ENCODE assay signal across 11 cellular contexts in genomic region chr3:13850161-13850945, GRCh38. TPM values are rescaled to one million over a fixed set of nuclear protein-coding genes. Genes with fewer than 3 reads are reported as not detected.
A peak's percentile ranks its signal among the peaks of the same experiment; 100 is the strongest.
DNase-seq lines count a peak whose midpoint lies in the region; ATAC-seq and TF ChIP-seq lines count a peak whose summit lies in the region.
"Had no signal": no experiment of that assay in that cellular context is flagged by ENCODE, and none has a peak within 500 bp of the region (broad histone marks: within the 10 kb centered on the region; RNA-seq: fewer than 3 reads in every experiment).

No MANE protein-coding gene starts in this region.

- H3K9me2 ChIP-seq in GM23338 (ENCODE audit: insufficient read depth) (no peaks in the 10 kb centered on the region), PC-9 (ENCODE audit: insufficient read depth) (no peaks in the 10 kb centered on the region)

- H3K79me2 ChIP-seq in GM23338 (replicated peaks; ENCODE audit: insufficient read depth) (no peaks in the 10 kb centered on the region), PC-9 (ENCODE audit: low read depth) (peaks cover 69% of the 10 kb centered on the region)

- H3K4me1 Mint-ChIP-seq in GM23338 = peaks cover 15% of the 10 kb centered on the region

- no peak overlapping the region for H3K27ac ChIP-seq in GM23338 (ENCODE audit: low read depth)
- peak overlapping the region; percentile 91 for H3K27ac ChIP-seq in PC-9
- no peak overlapping the region for H3K27ac ChIP-seq in spleen
- H3K27ac ChIP-seq in effector memory CD4-positive, alpha-beta T cell (ENCODE audit: insufficient read depth, low read length, poor library complexity, severe bottlenecking) = no peak overlapping the region

- no peak overlapping the region for H3K27ac Mint-ChIP-seq in GM23338

- H3K9me3 Mint-ChIP-seq in GM23338 = no peaks in the 10 kb centered on the region

- H4K20me1 ChIP-seq in GM23338 (replicated peaks; ENCODE audit: insufficient read depth) (no peaks in the 10 kb centered on the region), PC-9 (ENCODE audit: insufficient read depth) (no peaks in the 10 kb centered on the region)

- peaks cover 11% of the 10 kb centered on the region for H3K27me3 Mint-ChIP-seq in GM23338 (ENCODE audit: insufficient read depth, low read depth, poor library complexity)

- no peaks in the 10 kb centered on the region for H3F3A ChIP-seq in GM23338 (replicated peaks; ENCODE audit: low read depth)
- H3F3A ChIP-seq in PC-9 (ENCODE audit: insufficient read depth, low read depth) = peaks cover 48% of the 10 kb centered on the region

- WGBS in spleen, 5 donors = 65 to 82% (median 77%) methylated on average over 20 to 21 of the region's 21 CpGs

- no peak overlapping the region for H3K4me3 Mint-ChIP-seq in GM23338

- POLR2A ChIA-PET in PC-9 (lab: Charles Lee; ENCODE audit: unreplicated experiment) = interaction anchor here (0.5 to 1.0 kb wide), 7 partner anchors 51 to 917 kb away, joined by 3 to 8 read pairs (median 4); partner anchors contain the start of gene HDAC11

- H3K4me3 ChIP-seq in GM23338 (no peak overlapping the region), PC-9 (peak overlapping the region; percentile 9; the same call in 1 of the 2 replicates), spleen (no peak overlapping the region)
- H3K4me3 ChIP-seq in effector memory CD4-positive, alpha-beta T cell (ENCODE audit: insufficient read depth, low read depth, low read length, poor library complexity, severe bottlenecking) = no peak overlapping the region

- BruUV-seq in PC-9 (replicated peaks; lab: Mats Ljungman, UMichigan) = no TSS peak

- H2AFZ ChIP-seq in GM23338 = peak overlapping the region; percentile 52
- H2AFZ ChIP-seq in PC-9 = no peak overlapping the region

- H3K36me3 Mint-ChIP-seq in GM23338 (ENCODE audit: low read depth) = no peaks in the 10 kb centered on the region

- H3K4me2 ChIP-seq in GM23338 = no peak overlapping the region
- peak overlapping the region; percentile 62 for H3K4me2 ChIP-seq in PC-9

- intact Hi-C loops in PC-9 (cut with micrococcal nuclease; ENCODE audit: unreplicated experiment) (loop anchor here (1.0 to 10.0 kb wide), 2 partner anchors 28 to 316 kb away; no protein-coding TSS in a partner anchor), spleen (cut with DNase I; ENCODE audit: low total_unique reads) (no loop called here)

- H3K36me3 ChIP-seq in GM23338 (ENCODE audit: insufficient read depth) (no peaks in the 10 kb centered on the region), PC-9 (ENCODE audit: low read depth) (peaks cover 12% of the 10 kb centered on the region; the same call in 1 of the 2 replicates), spleen (peaks cover 0 to 4% (median 0%) of the 10 kb centered on the region in 6 donors)
- H3K36me3 ChIP-seq in effector memory CD4-positive, alpha-beta T cell (ENCODE audit: control insufficient read depth, insufficient read depth, low read length) = peaks cover 10% of the 10 kb centered on the region

- CTCF ChIA-PET in PC-9 (lab: Charles Lee) = interaction anchor here (0.5 to 0.9 kb wide), 2 partner anchors 30 to 623 kb away, joined by 3 read pairs; no protein-coding TSS in a partner anchor

- H3K4me1 ChIP-seq in GM23338 (ENCODE audit: insufficient read depth) (peaks cover 5% of the 10 kb centered on the region; the same call in 1 of the 2 replicates), PC-9 (replicated peaks; ENCODE audit: insufficient read depth) (peaks cover 69% of the 10 kb centered on the region), spleen (peaks cover 0 to 15% (median 4%) of the 10 kb centered on the region in 6 donors)
- H3K4me1 ChIP-seq in effector memory CD4-positive, alpha-beta T cell (ENCODE audit: control insufficient read depth, insufficient read depth, low read length, poor library complexity, severe bottlenecking) = peaks cover 13% of the 10 kb centered on the region

- H3K27me3 ChIP-seq in GM23338 (ENCODE audit: insufficient read depth) (no peaks in the 10 kb centered on the region), PC-9 (ENCODE audit: insufficient read depth, low read depth) (no peaks in the 10 kb centered on the region), spleen (replicated peaks in 1 of 7) (peaks cover 0 to 27% (median 0%) of the 10 kb centered on the region in 7 donors)
- no peaks in the 10 kb centered on the region for H3K27me3 ChIP-seq in effector memory CD4-positive, alpha-beta T cell (replicated peaks; ENCODE audit: control insufficient read depth, insufficient read depth, low read length, poor library complexity, severe bottlenecking)

- ATAC-seq in GM23338 (peak; percentile 71), HG03442 (IDR thresholded peaks at IDR 0.05; ENCODE audit: unreplicated experiment) (no peak)

- H3K9me3 ChIP-seq in PC-9 (ENCODE audit: insufficient read depth, low read depth) (no peaks in the 10 kb centered on the region), spleen (no peaks in the 10 kb centered on the region)
- H3K9me3 ChIP-seq in effector memory CD4-positive, alpha-beta T cell (ENCODE audit: control insufficient read depth, low read length) = no peaks in the 10 kb centered on the region

- no peak for TF ChIP-seq POLR2A in spleen (IDR thresholded peaks at IDR 0.05)

- DNase-seq in GM23338 (ENCODE audit: low spot score) = peak; percentile 53
- DNase-seq in PC-9 = peak; percentile 98 to 99
- peak; percentile 20 for DNase-seq in iPS DF 19.7 (ENCODE audit: low read depth, low spot score)
- DNase-seq in spleen = peak; percentile 68
- no peak for DNase-seq in cerebellum (ENCODE audit: low spot score)
- no peak for DNase-seq in effector memory CD4-positive, alpha-beta T cell
- DNase-seq: activated naive CD4-positive, alpha-beta T cell; NCI-H1048; NCI-H526 treated with DMSO at 0.1 percent for 48 hours; occipital lobe had no signal

- no peak for TF ChIP-seq CTCF in GM23338 (conservative IDR thresholded peaks at IDR 0.05; ENCODE audit: low read depth in 2 of 2)
- no peak for TF ChIP-seq CTCF in PC-9 (conservative IDR thresholded peaks at IDR 0.05)
- no peak for TF ChIP-seq CTCF in spleen (IDR thresholded peaks at IDR 0.05 in 8 of 11, conservative IDR thresholded peaks at IDR 0.05 in 3 of 11)

TF ChIP-seq in GM23338, 12 proteins besides CTCF, POLR2A, EP300 and RAD21 (continues in another document):
- TF ChIP-seq EZH2phosphoT487 (IDR thresholded peaks at IDR 0.05; ENCODE audit: unreplicated experiment) (no peak), JUNB (IDR thresholded peaks at IDR 0.05; ENCODE audit: unreplicated experiment) (no peak), ZNF331 (CRISPR knock-in tag; IDR thresholded peaks at IDR 0.05; ENCODE audit: low read depth) (no peak), NANOG (IDR thresholded peaks at IDR 0.05; ENCODE audit: borderline replicate concordance) (no peak), CREB1 (CRISPR knock-in tag; IDR thresholded peaks at IDR 0.05; ENCODE audit: low read depth) (no peak), REST (IDR thresholded peaks at IDR 0.05; ENCODE audit: unreplicated experiment) (no peak), EZH2 (IDR thresholded peaks at IDR 0.05; ENCODE audit: low read depth, unreplicated experiment) (no peak)
- TF ChIP-seq, protein P1, sequence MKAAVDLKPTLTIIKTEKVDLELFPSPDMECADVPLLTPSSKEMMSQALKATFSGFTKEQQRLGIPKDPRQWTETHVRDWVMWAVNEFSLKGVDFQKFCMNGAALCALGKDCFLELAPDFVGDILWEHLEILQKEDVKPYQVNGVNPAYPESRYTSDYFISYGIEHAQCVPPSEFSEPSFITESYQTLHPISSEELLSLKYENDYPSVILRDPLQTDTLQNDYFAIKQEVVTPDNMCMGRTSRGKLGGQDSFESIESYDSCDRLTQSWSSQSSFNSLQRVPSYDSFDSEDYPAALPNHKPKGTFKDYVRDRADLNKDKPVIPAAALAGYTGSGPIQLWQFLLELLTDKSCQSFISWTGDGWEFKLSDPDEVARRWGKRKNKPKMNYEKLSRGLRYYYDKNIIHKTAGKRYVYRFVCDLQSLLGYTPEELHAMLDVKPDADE (IDR thresholded peaks at IDR 0.05) = no peak

RNA-seq across cellular contexts. Expression of gene WNT7A, which starts 29.5 kb away (rescaled TPM):
- total RNA-seq in GM23338 (2014; rRNA removed; shearing (Covaris generic)) = 0.04 TPM in 1 of 2 replicates, not detected in the other
- polyA plus RNA-seq in GM23338 (2016; fragmentation: Nextera tagmentation; extraction: Ambion mirVana) = not detected in 2 replicates
- total RNA-seq in PC-9 (2021) = 4.7 and 6.3 TPM in 2 replicates
- total RNA-seq in spleen = 1 to 10 TPM; 1.4 to 6.3 (median 2.4) TPM
- 1 to 10 TPM in 1 of 3 donors, under 1 TPM in 2; 0.52 to 1.1 (median 0.59) TPM for polyA plus RNA-seq in spleen
- 5.4 TPM for total RNA-seq in cerebellum

Comparison
In these comparisons a context has a peak if more than half of its experiments do, and no peak if none do; other contexts are left out.
1. DNase-seq: peak in GM23338 (single experiment), PC-9 (2 of 2), iPS DF 19.7 (single experiment) and spleen (single experiment); none in cerebellum (single experiment) and effector memory CD4-positive, alpha-beta T cell (0 of 3).